In the genomic region with DNA sequence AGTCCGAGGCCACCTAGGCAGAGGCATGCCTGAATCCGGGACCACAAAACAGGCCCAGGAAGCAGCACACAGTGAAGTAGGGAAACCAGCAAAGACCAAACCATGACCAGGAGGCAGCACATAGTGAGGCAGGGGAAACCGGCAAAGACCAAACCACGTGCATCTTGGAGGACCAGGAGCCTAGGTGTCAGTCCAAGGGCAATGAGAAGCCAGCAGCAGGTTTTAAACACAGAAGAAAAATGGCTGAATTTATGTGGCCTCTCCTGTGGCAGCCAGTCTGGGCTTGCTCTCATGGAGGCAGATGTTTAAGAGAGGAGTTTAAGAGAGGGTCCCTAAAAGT, we compare ENCODE assay signal across 13 cellular contexts. TPM values are rescaled to one million over a fixed set of nuclear protein-coding genes. Genes with fewer than 3 reads are reported as not detected.
DNase-seq lines count a peak whose midpoint lies in the region; ATAC-seq, FAIRE-seq and TF ChIP-seq lines count a peak whose summit lies in the region.
"Had no signal": no experiment of that assay in that cellular context is flagged by ENCODE, and none has a peak within 500 bp of the region (broad histone marks: within the 10 kb centered on the region; RNA-seq: fewer than 3 reads in every experiment).

No MANE protein-coding gene starts in this region.

- FAIRE-seq in HepG2 (lab: Jason Lieb, UNC): no peak
- FAIRE-seq: GM12878 had no signal

- H4K91ac ChIP-seq in trophoblast cell (ENCODE audit: low read depth, low read length): no peak overlapping the region

- DNase-seq in HepG2 (ENCODE audit: low spot score) (no peak), right lobe of liver (no peak), coronary artery (ENCODE audit: low spot score) (peak; percentile 35), trophoblast cell (no peak), GM23338 (ENCODE audit: low spot score) (no peak), erythroblast (lab: John Stamatoyannopoulos, UW) (no peak)
- DNase-seq in activated naive CD8-positive, alpha-beta T cell treated with anti-CD3 and anti-CD28 coated beads, Interleukin-2, amount 50 U/mL, for 24 hours: no peak
- DNase-seq: CD4-positive, alpha-beta T cell; DMS79; GM23248 had no signal

- no peak overlapping the region for H2BK120ac ChIP-seq in trophoblast cell (ENCODE audit: insufficient read depth, low read length, poor library complexity)

- no peaks in the 10 kb centered on the region for H3K27me3 Mint-ChIP-seq in activated naive CD8-positive, alpha-beta T cell treated with anti-CD3 and anti-CD28 coated beads, Interleukin-2, amount 50 U/mL, for 24 hours
- peaks cover 7% of the 10 kb centered on the region for H3K27me3 Mint-ChIP-seq in GM23338 (ENCODE audit: insufficient read depth, low read depth, poor library complexity)
- H3K27me3 Mint-ChIP-seq: CD4-positive, alpha-beta T cell had no signal

- intact Hi-C loops in HepG2 (cut with micrococcal nuclease; ENCODE audit: unreplicated experiment): no loop called here
- intact Hi-C loops in right lobe of liver (cut with DNase I): no loop called here

- H2BK12ac ChIP-seq in trophoblast cell (ENCODE audit: low read length): no peak overlapping the region

- H3K79me2 ChIP-seq in HepG2 (ENCODE audit: insufficient read depth, low read length): peaks cover 4% of the 10 kb centered on the region
- H3K79me2 ChIP-seq in trophoblast cell (ENCODE audit: control insufficient read depth, insufficient read depth, low read length, poor library complexity): no peaks in the 10 kb centered on the region
- H3K79me2 ChIP-seq in GM23338 (replicated peaks; ENCODE audit: insufficient read depth): no peaks in the 10 kb centered on the region

- H3K9me3 ChIP-seq in HepG2 (ENCODE audit: low read length) (no peaks in the 10 kb centered on the region), right lobe of liver (no peaks in the 10 kb centered on the region), trophoblast cell (ENCODE audit: insufficient read depth, low read depth, low read length) (no peaks in the 10 kb centered on the region)
- H3K9me3 ChIP-seq: BLaER1 treated with 17β-estradiol and CSF1 and Interleukin-3, amounts not matched to agents 10 nM and 100 nM had no signal

- H3K9me3 Mint-ChIP-seq in activated naive CD8-positive, alpha-beta T cell treated with anti-CD3 and anti-CD28 coated beads, Interleukin-2, amount 50 U/mL, for 24 hours: no peaks in the 10 kb centered on the region
- no peaks in the 10 kb centered on the region for H3K9me3 Mint-ChIP-seq in GM23338
- H3K9me3 Mint-ChIP-seq: CD4-positive, alpha-beta T cell had no signal

- POLR2A ChIA-PET in HepG2 (lab: Yijun Ruan, JAX): interaction anchor here (2.6 kb wide), 1 partner anchor 16 kb away, joined by 15 read pairs; no protein-coding TSS in a partner anchor

- no peak overlapping the region for H3K27ac Mint-ChIP-seq in activated naive CD8-positive, alpha-beta T cell treated with anti-CD3 and anti-CD28 coated beads, Interleukin-2, amount 50 U/mL, for 24 hours
- H3K27ac Mint-ChIP-seq in GM23338: no peak overlapping the region; the same call in 1 of the 2 replicates
- H3K27ac Mint-ChIP-seq: CD4-positive, alpha-beta T cell had no signal

- H2AK5ac ChIP-seq in trophoblast cell (ENCODE audit: low read length): no peak overlapping the region

- no peak overlapping the region for H3K14ac ChIP-seq in trophoblast cell (ENCODE audit: low read length)

- H3K36me3 ChIP-seq in HepG2 (replicated peaks in 1 of 2; ENCODE audit: control insufficient read depth in 1 of 2, insufficient read depth in 2 of 2, low read length in 2 of 2): peaks cover 1 to 30% of the 10 kb centered on the region in 2 experiments; a peak in 4 of 5 replicates
- no peaks in the 10 kb centered on the region for H3K36me3 ChIP-seq in right lobe of liver
- peaks cover 2% of the 10 kb centered on the region in 2 experiments for H3K36me3 ChIP-seq in trophoblast cell (ENCODE audit: control insufficient read depth in 1 of 2, insufficient read depth in 2 of 2, low read length in 2 of 2)
- H3K36me3 ChIP-seq in GM23338 (ENCODE audit: insufficient read depth): no peaks in the 10 kb centered on the region

- H2AFZ ChIP-seq in HepG2 (ENCODE audit: low read length): no peak overlapping the region
- no peak overlapping the region for H2AFZ ChIP-seq in trophoblast cell (ENCODE audit: insufficient read depth, low read length, poor library complexity)
- H2AFZ ChIP-seq in GM23338: no peak overlapping the region
- H2AFZ ChIP-seq: GM23248 had no signal

- no peak overlapping the region for H3K4me3 Mint-ChIP-seq in activated naive CD8-positive, alpha-beta T cell treated with anti-CD3 and anti-CD28 coated beads, Interleukin-2, amount 50 U/mL, for 24 hours
- H3K4me3 Mint-ChIP-seq in GM23338: no peak overlapping the region
- H3K4me3 Mint-ChIP-seq: CD4-positive, alpha-beta T cell had no signal

- TF ChIP-seq POLR2A in HepG2 (IDR thresholded peaks at IDR 0.05; ENCODE audit: insufficient read depth in 1 of 2, low read depth in 2 of 2, low read length in 2 of 2): no peak
- TF ChIP-seq POLR2A in right lobe of liver (IDR thresholded peaks at IDR 0.05): no peak
- TF ChIP-seq POLR2A in erythroblast (IDR thresholded peaks at IDR 0.05; ENCODE audit: low read length): no peak

- no peak overlapping the region; a peak in 1 of 6 replicates for H3K4me3 ChIP-seq in HepG2 (replicated peaks in 1 of 3; ENCODE audit: insufficient read depth in 1 of 3, low read depth in 2 of 3, low read length in 3 of 3)
- H3K4me3 ChIP-seq in right lobe of liver: no peak overlapping the region
- H3K4me3 ChIP-seq in coronary artery: no peak overlapping the region
- H3K4me3 ChIP-seq in trophoblast cell (ENCODE audit: low read depth, low read length): peak overlapping the region; percentile 14
- H3K4me3 ChIP-seq in GM23338: no peak overlapping the region
- H3K4me3 ChIP-seq: BLaER1 treated with 17β-estradiol and CSF1 and Interleukin-3, amounts not matched to agents 10 nM and 100 nM; GM12878; GM23248 had no signal

- no peaks in the 10 kb centered on the region for H3F3A ChIP-seq in GM23338 (replicated peaks; ENCODE audit: low read depth)

- no peak overlapping the region for H3K23ac ChIP-seq in trophoblast cell (ENCODE audit: low read length)

- no peak overlapping the region for H4K12ac ChIP-seq in trophoblast cell (ENCODE audit: low read depth, low read length)

- no peak overlapping the region for H3K4ac ChIP-seq in trophoblast cell (ENCODE audit: low read depth, low read length)

- TF ChIP-seq EP300 in HepG2 (IDR thresholded peaks at IDR 0.05; ENCODE audit: low read depth in 2 of 2, low read length in 2 of 2) (no peak), HepG2 (CRISPR knock-in tag; IDR thresholded peaks at IDR 0.05; ENCODE audit: borderline replicate concordance) (no peak)

- peaks cover 18% of the 10 kb centered on the region for H3K36me3 Mint-ChIP-seq in activated naive CD8-positive, alpha-beta T cell treated with anti-CD3 and anti-CD28 coated beads, Interleukin-2, amount 50 U/mL, for 24 hours (ENCODE audit: low read depth)
- peaks cover 15% of the 10 kb centered on the region for H3K36me3 Mint-ChIP-seq in GM23338 (ENCODE audit: low read depth)

- H4K20me1 ChIP-seq in HepG2 (ENCODE audit: insufficient read depth, low read length) (no peaks in the 10 kb centered on the region), GM23338 (replicated peaks; ENCODE audit: insufficient read depth) (0 out of 2 replicates have a peak, but pooled peaks cover 3% of the 10 kb centered on the region)

- TSS peak; percentile 85 for BruUV-seq in HepG2 (replicated peaks; lab: Mats Ljungman, UMichigan)

- H3K9ac ChIP-seq in HepG2 (ENCODE audit: insufficient read depth, low read depth, low read length) (peak overlapping the region; percentile 66), trophoblast cell (ENCODE audit: low read length) (no peak overlapping the region)
- H3K9ac ChIP-seq: BLaER1 treated with 17β-estradiol and CSF1 and Interleukin-3, amounts not matched to agents 10 nM and 100 nM; GM23248 had no signal

- TF ChIP-seq CTCF in HepG2 (CRISPR knock-in tag; IDR thresholded peaks at IDR 0.05) (no peak), right lobe of liver (IDR thresholded peaks at IDR 0.05) (no peak), coronary artery (IDR thresholded peaks at IDR 0.05) (no peak), GM23338 (conservative IDR thresholded peaks at IDR 0.05; ENCODE audit: low read depth in 2 of 2) (no peak)

- H3K4me2 ChIP-seq in HepG2 (ENCODE audit: low read depth, low read length) (peak overlapping the region; percentile 65), trophoblast cell (ENCODE audit: low read length) (no peak overlapping the region), GM23338 (no peak overlapping the region)

- peaks cover 4% of the 10 kb centered on the region for H3K4me1 Mint-ChIP-seq in activated naive CD8-positive, alpha-beta T cell treated with anti-CD3 and anti-CD28 coated beads, Interleukin-2, amount 50 U/mL, for 24 hours
- H3K4me1 Mint-ChIP-seq in GM23338: no peaks in the 10 kb centered on the region

- peak overlapping the region; percentile 82 for H3K27ac ChIP-seq in HepG2 (ENCODE audit: extremely low read length, insufficient read depth, low read length)
- H3K27ac ChIP-seq in right lobe of liver: no peak overlapping the region
- no peak overlapping the region for H3K27ac ChIP-seq in coronary artery
- no peak overlapping the region for H3K27ac ChIP-seq in trophoblast cell (ENCODE audit: low read depth, low read length)
- no peak overlapping the region for H3K27ac ChIP-seq in GM23338 (ENCODE audit: low read depth)
- H3K27ac ChIP-seq: BLaER1 treated with 17β-estradiol and CSF1 and Interleukin-3, amounts not matched to agents 10 nM and 100 nM; GM23248 had no signal

- H3K9me2 ChIP-seq in GM23338 (ENCODE audit: insufficient read depth): no peaks in the 10 kb centered on the region

- no peak overlapping the region for H4K8ac ChIP-seq in trophoblast cell (ENCODE audit: low read depth, low read length)

- TF ChIP-seq RAD21 in HepG2 (CRISPR knock-in tag; IDR thresholded peaks at IDR 0.05): no peak

- no peak overlapping the region for H2BK5ac ChIP-seq in trophoblast cell (ENCODE audit: low read depth, low read length, poor library complexity)

- H3K4me1 ChIP-seq in HepG2 (ENCODE audit: insufficient read depth, low read length) (peaks cover 46% of the 10 kb centered on the region), right lobe of liver (peaks cover 0 to 15% (median 6%) of the 10 kb centered on the region in 4 donors), trophoblast cell (ENCODE audit: control insufficient read depth in 1 of 2, insufficient read depth in 2 of 2, low read length in 2 of 2) (no peaks in the 10 kb centered on the region), GM23338 (ENCODE audit: insufficient read depth) (no peaks in the 10 kb centered on the region)

- no peak overlapping the region for H3K18ac ChIP-seq in trophoblast cell (ENCODE audit: low read length)

- ATAC-seq in HepG2 (no peak), right lobe of liver (no peak), GM23338 (no peak), HG02588 (IDR thresholded peaks at IDR 0.05; ENCODE audit: unreplicated experiment) (no peak)
- ATAC-seq in activated naive CD8-positive, alpha-beta T cell treated with anti-CD3 and anti-CD28 coated beads, Interleukin-2, amount 50 U/mL, for 24 hours: no peak
- ATAC-seq: GM12878 had no signal

- in situ Hi-C loops in HepG2 (cut with HindIII; ENCODE audit: extremely low pct_ligation_motif_present, low pct_unique_long_range_greater_than_20kb): no loop called here

- H3K79me1 ChIP-seq in trophoblast cell (ENCODE audit: low read length): no peaks in the 10 kb centered on the region

- 58% methylated on average over 4 of the region's 4 CpGs for WGBS in HepG2 (ENCODE audit: low lambda C conversion rate)
- 69% methylated on average over 3 of the region's 4 CpGs for WGBS in right lobe of liver (ENCODE audit: insufficient coverage, low coverage, low lambda C conversion rate, missing lambda C conversion rate)
- no CpG with 5 or more reads among the region's 4 CpGs for WGBS in trophoblast cell (ENCODE audit: extremely low coverage, insufficient coverage, insufficient read length)

- CTCF ChIA-PET in HepG2 (lab: Yijun Ruan, JAX; ENCODE audit: low intra/inter-chr PET ratio, low total read pairs): no interaction called here

- H3K27me3 ChIP-seq in HepG2 (ENCODE audit: control insufficient read depth in 1 of 2, insufficient read depth in 2 of 2, low read length in 2 of 2): no peaks in the 10 kb centered on the region
- H3K27me3 ChIP-seq in right lobe of liver: no peaks in the 10 kb centered on the region
- H3K27me3 ChIP-seq in trophoblast cell (ENCODE audit: insufficient read depth, low read length): no peaks in the 10 kb centered on the region
- no peaks in the 10 kb centered on the region for H3K27me3 ChIP-seq in GM23338 (ENCODE audit: insufficient read depth)
- H3K27me3 ChIP-seq: BLaER1 treated with 17β-estradiol and CSF1 and Interleukin-3, amounts not matched to agents 10 nM and 100 nM had no signal

RNA-seq across cellular contexts. Expression of a gene that starts 42.5 kb away (rescaled TPM):
- total RNA-seq in HepG2 (2016; rRNA removed; fragmentation: Illumina TruSeq; extraction: Trizol): 5.7 and 6.8 TPM in 2 replicates
- 14.2 and 15.4 TPM in 2 replicates for total RNA-seq in HepG2 (2016; cell fraction: cytosol; rRNA removed; fragmentation: Illumina TruSeq; extraction: Trizol; ENCODE audit: low read depth)
- total RNA-seq in HepG2 (2016; cell fraction: insoluble cytoplasmic fraction; rRNA removed; fragmentation: Illumina TruSeq; extraction: Trizol): 4.1 and 7.4 TPM in 2 replicates
- 8.5 and 9.7 TPM in 2 replicates for total RNA-seq in HepG2 (2016; cell fraction: membrane; rRNA removed; fragmentation: Illumina TruSeq; extraction: Trizol)
- 10.3 and 12.7 TPM in 2 replicates for total RNA-seq in HepG2 (2016; cell fraction: nucleus; rRNA removed; fragmentation: Illumina TruSeq; extraction: Trizol)
- polyA plus RNA-seq in HepG2 (2011; rRNA removed): 4.4 and 4.8 TPM in 2 replicates
- polyA plus RNA-seq in HepG2 (2011; cell fraction: cytosol; rRNA removed): 1.9 and 3.0 TPM in 2 replicates
- 40.2 and 52.1 TPM in 2 replicates for polyA plus RNA-seq in HepG2 (2011; cell fraction: nucleus; rRNA removed)
- polyA plus RNA-seq in HepG2 (2012): 4.8 and 5.9 TPM in 2 replicates
- polyA plus RNA-seq in HepG2 (2016; cell fraction: cytosol; fragmentation: Illumina TruSeq; extraction: Trizol; ENCODE audit: low read depth): 0.46 and 0.69 TPM in 2 replicates
- 4.0 and 5.3 TPM in 2 replicates for polyA plus RNA-seq in HepG2 (2016; cell fraction: insoluble cytoplasmic fraction; fragmentation: Illumina TruSeq; extraction: Trizol; ENCODE audit: low read depth)
- polyA plus RNA-seq in HepG2 (2016; cell fraction: membrane; fragmentation: Illumina TruSeq; extraction: Trizol; ENCODE audit: low read depth): 1.4 and 1.6 TPM in 2 replicates
- polyA plus RNA-seq in HepG2 (2016; cell fraction: nucleus; fragmentation: Illumina TruSeq; extraction: Trizol; ENCODE audit: insufficient read depth, low read depth): 30.1 and 30.8 TPM in 2 replicates
- 13.1 TPM in 2 replicates for polyA minus RNA-seq in HepG2 (2011; rRNA and poly(A)+ RNA removed; ENCODE audit: low replicate concordance)
- 4.6 and 4.9 TPM in 2 replicates for polyA minus RNA-seq in HepG2 (2011; cell fraction: cytosol; rRNA and poly(A)+ RNA removed)
- 14.7 and 15.8 TPM in 2 replicates for polyA minus RNA-seq in HepG2 (2011; cell fraction: nucleus; rRNA and poly(A)+ RNA removed)
- 1 to 10 TPM; 1.5 to 6.0 (median 2.0) TPM for total RNA-seq in right lobe of liver
- polyA plus RNA-seq in trophoblast cell (2013): 2.2 and 2.4 TPM in 2 replicates
- 8.6 and 12.4 TPM in 2 replicates for total RNA-seq in GM23338 (2014; rRNA removed; shearing (Covaris generic))
- polyA plus RNA-seq in GM23338 (2016; fragmentation: Nextera tagmentation; extraction: Ambion mirVana): 2.4 and 2.5 TPM in 2 replicates
